Comparison of ENCODE assay signal across 11 cellular contexts in genomic region chr2:233481368-233482142, GRCh38.
DNase-seq lines count a peak whose midpoint lies in the region; ATAC-seq and TF ChIP-seq lines count a peak whose summit lies in the region.
"Had no signal": no experiment of that assay in that cellular context is flagged by ENCODE, and none has a peak within 500 bp of the region (broad histone marks: within the 10 kb centered on the region; RNA-seq: fewer than 3 reads in every experiment).

No MANE protein-coding gene starts in this region.

- no peak overlapping the region for H3K4me3 Mint-ChIP-seq in activated T-cell treated with anti-CD3 and anti-CD28 coated beads, Interleukin-2, amount 50 U/mL, for 72 hours

- H3K36me3 ChIP-seq in heart right ventricle, result peaks cover 0 to 99% (median 57%) of the 10 kb centered on the region in 9 donors

- intact Hi-C loops in cardiac septum (cut with DNase I), result loop anchor here (10.0 kb wide), 1 partner anchor 83 kb away; the partner anchor contains the start of gene USP40
- intact Hi-C loops in heart right ventricle (cut with DNase I), result no loop called here
- intact Hi-C loops in posterior vena cava (cut with DNase I), result no loop called here

- no peak for ATAC-seq in heart right ventricle
- ATAC-seq in esophagus mucosa, result peak; percentile 69
- no peak for ATAC-seq in activated T-cell treated with anti-CD3 and anti-CD28 coated beads, Interleukin-2, amount 50 U/mL, for 72 hours (replicated peaks in 1 of 2)
- no peak for ATAC-seq in HG03378 (IDR thresholded peaks at IDR 0.05; ENCODE audit: unreplicated experiment)

- no peaks in the 10 kb centered on the region for H3K27me3 Mint-ChIP-seq in activated T-cell treated with anti-CD3 and anti-CD28 coated beads, Interleukin-2, amount 50 U/mL, for 72 hours (ENCODE audit: low read depth)

- 77 to 78% methylated on average over 22 of the region's 22 CpGs for WGBS in heart right ventricle, 2 donors

- no peak for TF ChIP-seq CTCF in heart right ventricle (IDR thresholded peaks at IDR 0.05)

- H3K27me3 ChIP-seq in heart right ventricle, result no peaks in the 10 kb centered on the region
- H3K27me3 ChIP-seq: pancreas had no signal

- no peaks in the 10 kb centered on the region for H3K9me3 Mint-ChIP-seq in activated T-cell treated with anti-CD3 and anti-CD28 coated beads, Interleukin-2, amount 50 U/mL, for 72 hours

- DNase-seq in cardiac septum (ENCODE audit: low spot score) (peak; percentile 63), heart right ventricle (no peak), posterior vena cava (ENCODE audit: low spot score) (peak; percentile 50), GOT3 (lab: John Stamatoyannopoulos, UW) (no peak), RKO (ENCODE audit: low spot score) (no peak)
- DNase-seq in activated T-cell treated with anti-CD3 and anti-CD28 coated beads, Interleukin-2, amount 50 U/mL, for 72 hours, result no peak
- DNase-seq: foreskin fibroblast, NCI-H526 treated with DMSO at 0.1 percent for 48 hours had no signal

- no peaks in the 10 kb centered on the region for H3K4me1 Mint-ChIP-seq in activated T-cell treated with anti-CD3 and anti-CD28 coated beads, Interleukin-2, amount 50 U/mL, for 72 hours (ENCODE audit: low read depth)

- H3K9me3 ChIP-seq in heart right ventricle, result no peaks in the 10 kb centered on the region
- H3K9me3 ChIP-seq: pancreas had no signal

- no peak overlapping the region for H3K27ac Mint-ChIP-seq in activated T-cell treated with anti-CD3 and anti-CD28 coated beads, Interleukin-2, amount 50 U/mL, for 72 hours

- no peak overlapping the region for H3K4me3 ChIP-seq in heart right ventricle
- H3K4me3 ChIP-seq: pancreas had no signal

- no peak overlapping the region for H3K27ac ChIP-seq in heart right ventricle
- H3K27ac ChIP-seq: pancreas had no signal

- H3K4me1 ChIP-seq in heart right ventricle, result peaks cover 0 to 21% (median 2%) of the 10 kb centered on the region in 9 donors
- H3K4me1 ChIP-seq: pancreas had no signal

- H3K36me3 Mint-ChIP-seq in activated T-cell treated with anti-CD3 and anti-CD28 coated beads, Interleukin-2, amount 50 U/mL, for 72 hours (ENCODE audit: insufficient read depth in 2 of 2), result no peaks in the 10 kb centered on the region

Comparison
In these comparisons a context has a peak if more than half of its experiments do, and no peak if none do; other contexts are left out.
1. DNase-seq: peak in cardiac septum (single experiment) and posterior vena cava (single experiment); none in heart right ventricle (0 of 2), GOT3 (single experiment), RKO (single experiment) and activated T-cell treated with anti-CD3 and anti-CD28 coated beads, Interleukin-2, amount 50 U/mL, for 72 hours (0 of 2).